Comparison of ENCODE assay signal across 11 cellular contexts in genomic region chr15:44912974-44913448, GRCh38. TPM values are rescaled to one million over a fixed set of nuclear protein-coding genes. Genes with fewer than 3 reads are reported as not detected.
DNase-seq lines count a peak whose midpoint lies in the region; FAIRE-seq and TF ChIP-seq lines count a peak whose summit lies in the region.
"Not testable (repeated sequence)": the region's sequence is repeated elsewhere in the genome, so short reads cannot be mapped to it uniquely, and the experiment has no call there.
"Had no signal": no experiment of that assay in that cellular context is flagged by ENCODE, and none has a peak within 500 bp of the region (broad histone marks: within the 10 kb centered on the region; RNA-seq: fewer than 3 reads in every experiment).

No MANE protein-coding gene starts in this region.

- WGBS in H1 (ENCODE audit: extremely low coverage in 1 of 2, insufficient coverage in 1 of 2, insufficient read length in 1 of 2, insufficient replicate concordance in 2 of 2, low coverage in 1 of 2, low lambda C conversion rate in 2 of 2, missing lambda C conversion rate in 1 of 2), 2 experiments, result 88% methylated on average over 3 of the region's 3 CpGs; no CpG with 5 or more reads in 1 of the 2 experiments
- WGBS in mesenchymal stem cell, result 11% methylated on average over 2 of the region's 3 CpGs
- WGBS in testis, 2 donors, result 26 to 42% methylated on average over 3 of the region's 3 CpGs

- intact Hi-C loops in activated CD4-positive, alpha-beta T cell treated with anti-CD3 and anti-CD28 coated beads, Interleukin-2, amount 10 ng/mL, durations not matched to agents 24 days and 14 days (cut with micrococcal nuclease); testis (cut with DNase I; ENCODE audit: low total_unique reads): not testable (repeated sequence)

- not testable (repeated sequence) for H3K36me3 ChIP-seq in H1 (ENCODE audit: control insufficient read depth in 2 of 4, insufficient read depth in 4 of 4, low read length in 3 of 4); cardiac muscle cell; mesenchymal stem cell (ENCODE audit: control insufficient read depth in 1 of 2, insufficient read depth in 2 of 2, low read depth in 1 of 2, low read length in 2 of 2); neural cell (ENCODE audit: insufficient read depth, low read length); testis (ENCODE audit: low read depth, missing control alignments)

- not testable (repeated sequence) for H3K36me3 Mint-ChIP-seq in activated CD4-positive, alpha-beta T cell treated with anti-CD3 and anti-CD28 coated beads, Interleukin-2, amount 10 ng/mL, durations not matched to agents 24 days and 14 days (ENCODE audit: low read depth)

- not testable (repeated sequence) for H4K20me1 ChIP-seq in H1 (replicated peaks in 1 of 2; ENCODE audit: control insufficient read depth in 1 of 2, insufficient read depth in 2 of 2, low read length in 2 of 2); neural cell (ENCODE audit: insufficient read depth)

- H3K23me2 ChIP-seq in H1 (ENCODE audit: low read depth, low read length), result not testable (repeated sequence)

- H2AK5ac ChIP-seq in H1 (ENCODE audit: low read depth, low read length); mesenchymal stem cell (ENCODE audit: low read length, severe bottlenecking): not testable (repeated sequence)

- not testable (repeated sequence) for H3K27me3 ChIP-seq in H1 (replicated peaks in 1 of 4; ENCODE audit: control insufficient read depth in 3 of 4, extremely low read depth in 1 of 4, insufficient read depth in 3 of 4, low read length in 3 of 4); cardiac muscle cell; mesenchymal stem cell (ENCODE audit: control insufficient read depth in 1 of 2, insufficient read depth in 1 of 2, low read length in 2 of 2); neural cell (ENCODE audit: insufficient read depth, low read depth, low read length); testis

- H3K27ac ChIP-seq in H1 (ENCODE audit: low read depth, low read length); mesenchymal stem cell (ENCODE audit: low read length, poor library complexity, severe bottlenecking); neural cell (ENCODE audit: low read length): not testable (repeated sequence)
- H3K27ac ChIP-seq in cardiac muscle cell (peak overlapping the region; percentile 79), testis (peak overlapping the region; percentile 2 to 68)

- H3K27me3 Mint-ChIP-seq in activated CD4-positive, alpha-beta T cell treated with anti-CD3 and anti-CD28 coated beads, Interleukin-2, amount 10 ng/mL, durations not matched to agents 24 days and 14 days, result not testable (repeated sequence)

- H3K18ac ChIP-seq in H1 (ENCODE audit: extremely low read depth, low read length); mesenchymal stem cell (ENCODE audit: low read depth in 1 of 2, low read length in 2 of 2): not testable (repeated sequence)

- H3K4me1 Mint-ChIP-seq in activated CD4-positive, alpha-beta T cell treated with anti-CD3 and anti-CD28 coated beads, Interleukin-2, amount 10 ng/mL, durations not matched to agents 24 days and 14 days, result not testable (repeated sequence)

- not testable (repeated sequence) for H4K91ac ChIP-seq in H1 (replicated peaks; ENCODE audit: insufficient read length, low read length); mesenchymal stem cell (ENCODE audit: low read length)

- not testable (repeated sequence) for H4K5ac ChIP-seq in H1 (ENCODE audit: insufficient read length, low read depth, low read length)

- H2BK15ac ChIP-seq in H1 (ENCODE audit: low read length); mesenchymal stem cell (ENCODE audit: low read depth, poor library complexity, severe bottlenecking): not testable (repeated sequence)

- TF ChIP-seq POLR2A in GM12892 (IDR thresholded peaks at IDR 0.05; ENCODE audit: low read depth, low read length); H1 (IDR thresholded peaks at IDR 0.05; ENCODE audit: control extremely low read depth in 1 of 2, low read depth in 2 of 2, low read length in 2 of 2); testis (IDR thresholded peaks at IDR 0.05): not testable (repeated sequence)

- not testable (repeated sequence) for TF ChIP-seq RAD21 in H1 (IDR thresholded peaks at IDR 0.05 in 1 of 2, conservative IDR thresholded peaks at IDR 0.05 in 1 of 2; ENCODE audit: low read depth in 2 of 2, low read length in 2 of 2); neural cell (conservative IDR thresholded peaks at IDR 0.05)

- not testable (repeated sequence) for H3K23ac ChIP-seq in H1 (ENCODE audit: insufficient read length); mesenchymal stem cell (ENCODE audit: low read length in 2 of 2)

- not testable (repeated sequence) for H3K9me3 ChIP-seq in H1 (ENCODE audit: insufficient read depth in 2 of 2, low read depth in 1 of 2, low read length in 1 of 2); cardiac muscle cell (ENCODE audit: low read depth); mesenchymal stem cell (ENCODE audit: control insufficient read depth, low read length); neural cell (ENCODE audit: low read length); testis

- not testable (repeated sequence) for H3K4ac ChIP-seq in H1 (replicated peaks; ENCODE audit: insufficient read length, low read depth, low read length); mesenchymal stem cell (ENCODE audit: low read depth in 1 of 2, low read length in 2 of 2)

- not testable (repeated sequence) for H3K27ac Mint-ChIP-seq in activated CD4-positive, alpha-beta T cell treated with anti-CD3 and anti-CD28 coated beads, Interleukin-2, amount 10 ng/mL, durations not matched to agents 24 days and 14 days

- H3K4me3 ChIP-seq in H1 (ENCODE audit: extremely low read depth in 1 of 4, insufficient read depth in 2 of 4, low read depth in 3 of 4, low read length in 4 of 4); cardiac muscle cell; mesenchymal stem cell (ENCODE audit: insufficient read depth in 1 of 2, low read depth in 1 of 2, low read length in 2 of 2); neural cell (ENCODE audit: low read length); testis: not testable (repeated sequence)

- H2BK5ac ChIP-seq in H1 (ENCODE audit: low read depth, low read length); mesenchymal stem cell (ENCODE audit: low read depth, low read length, poor library complexity, severe bottlenecking): not testable (repeated sequence)

- H2BK120ac ChIP-seq in H1 (replicated peaks; ENCODE audit: low read depth, low read length); mesenchymal stem cell (ENCODE audit: low read depth, low read length): not testable (repeated sequence)

- DNase-seq in GM12892 (ENCODE audit: insufficient read length); H1 (ENCODE audit: low read depth in 1 of 2, low spot score in 2 of 2); testis: not testable (repeated sequence)
- DNase-seq in NCI-H146 treated with DMSO at 0.1 percent for 48 hours (lab: John Stamatoyannopoulos, UW; ENCODE audit: unreplicated experiment) (peak; percentile 15), cardiac muscle cell (ENCODE audit: low read depth in 1 of 2, low spot score in 1 of 2) (peak; percentile 2 to 30), mesenchymal stem cell (peak; percentile 3)
- DNase-seq in activated CD4-positive, alpha-beta T cell treated with anti-CD3 and anti-CD28 coated beads, Interleukin-2, amount 10 ng/mL, durations not matched to agents 24 days and 14 days, result peak; percentile 37

- not testable (repeated sequence) for H3K9me2 ChIP-seq in neural cell (ENCODE audit: insufficient read depth, low read length)

- not testable (repeated sequence) for TF ChIP-seq CTCF in H1 (IDR thresholded peaks at IDR 0.05; ENCODE audit: control extremely low read depth in 1 of 3, insufficient read depth in 1 of 3, low read depth in 1 of 3, low read length in 3 of 3); cardiac muscle cell (IDR thresholded peaks at IDR 0.05; ENCODE audit: low read depth, low read length); neural cell (IDR thresholded peaks at IDR 0.05; ENCODE audit: poor library complexity, severe bottlenecking); testis (IDR thresholded peaks at IDR 0.05)

- CTCF ChIA-PET in H1 (lab: Charles Lee; ENCODE audit: partially characterized antibody), result interaction anchor here (1.1 to 1.5 kb wide), 2 partner anchors 12 to 60 kb away, joined by 3 to 6 read pairs; no protein-coding TSS in a partner anchor

- not testable (repeated sequence) for H3K79me2 ChIP-seq in H1 (ENCODE audit: control insufficient read depth in 1 of 2, insufficient read depth in 2 of 2, low read length in 2 of 2); neural cell (replicated peaks; ENCODE audit: insufficient read depth, low read length)

- not testable (repeated sequence) for TF ChIP-seq EP300 in H1 (IDR thresholded peaks at IDR 0.05; ENCODE audit: borderline replicate concordance in 1 of 2, low read depth in 2 of 2, low read length in 2 of 2); neural cell (conservative IDR thresholded peaks at IDR 0.05; ENCODE audit: poor library complexity, severe bottlenecking)

- H2AFZ ChIP-seq in H1 (ENCODE audit: low read length), result peak overlapping the region; percentile 53; the same call in 1 of the 2 replicates
- H2AFZ ChIP-seq in mesenchymal stem cell (ENCODE audit: low read depth, low read length), result not testable (repeated sequence)
- peak overlapping the region; percentile 21 for H2AFZ ChIP-seq in neural cell (ENCODE audit: low read depth, low read length)

- POLR2A ChIA-PET in H1 (lab: Charles Lee; ENCODE audit: partially characterized antibody), result not testable (repeated sequence)

- H3K4me1 ChIP-seq in H1 (replicated peaks in 1 of 4; ENCODE audit: control insufficient read depth in 3 of 4, insufficient read depth in 4 of 4, low read length in 3 of 4); cardiac muscle cell (ENCODE audit: low read depth); mesenchymal stem cell (ENCODE audit: control insufficient read depth, insufficient read depth, low read depth, low read length); testis: not testable (repeated sequence)

- not testable (repeated sequence) for H4K8ac ChIP-seq in H1 (ENCODE audit: extremely low read depth, insufficient read depth, low read length); mesenchymal stem cell (ENCODE audit: low read length)

- H3K79me1 ChIP-seq in H1 (ENCODE audit: low read depth, low read length); mesenchymal stem cell (replicated peaks; ENCODE audit: low read length, poor library complexity, severe bottlenecking): not testable (repeated sequence)

- H3K9me3 Mint-ChIP-seq in activated CD4-positive, alpha-beta T cell treated with anti-CD3 and anti-CD28 coated beads, Interleukin-2, amount 10 ng/mL, durations not matched to agents 24 days and 14 days, result not testable (repeated sequence)

- H3K56ac ChIP-seq in H1 (replicated peaks; ENCODE audit: insufficient read length, low read depth, low read length), result not testable (repeated sequence)

- H3F3A ChIP-seq in neural cell (ENCODE audit: insufficient read depth, low read length, poor library complexity, severe bottlenecking), result not testable (repeated sequence)

- H3K4me3 Mint-ChIP-seq in activated CD4-positive, alpha-beta T cell treated with anti-CD3 and anti-CD28 coated beads, Interleukin-2, amount 10 ng/mL, durations not matched to agents 24 days and 14 days, result not testable (repeated sequence)

- not testable (repeated sequence) for H3K9ac ChIP-seq in H1 (replicated peaks in 1 of 4; ENCODE audit: extremely low read depth in 1 of 4, low read depth in 3 of 4, low read length in 3 of 4); mesenchymal stem cell (ENCODE audit: low read length); neural cell (ENCODE audit: low read length)

- peak; percentile 30 for FAIRE-seq in GM12892 (lab: Jason Lieb, UNC)
- FAIRE-seq in H1 (lab: Jason Lieb, UNC), result not testable (repeated sequence)

- H3K4me2 ChIP-seq in H1 (ENCODE audit: insufficient read depth in 1 of 2, low read depth in 2 of 2, low read length in 2 of 2); mesenchymal stem cell (ENCODE audit: low read length, poor library complexity, severe bottlenecking); neural cell (ENCODE audit: low read length): not testable (repeated sequence)

- H2BK12ac ChIP-seq in H1 (ENCODE audit: low read depth, low read length); mesenchymal stem cell (ENCODE audit: low read length in 2 of 2): not testable (repeated sequence)

- H2BK20ac ChIP-seq in H1 (ENCODE audit: low read length), result not testable (repeated sequence)

- not testable (repeated sequence) for H3K14ac ChIP-seq in H1 (ENCODE audit: insufficient read length); mesenchymal stem cell (ENCODE audit: low read length in 2 of 2)

RNA-seq across cellular contexts. Expression of gene TERB2, which starts 43.5 kb away (rescaled TPM):
- polyA plus RNA-seq in GM12892 (2012; ENCODE audit: missing spikeins), result not detected
- total RNA-seq in activated CD4-positive, alpha-beta T cell treated with anti-CD3 and anti-CD28 coated beads, Interleukin-2, amount 10 ng/mL, durations not matched to agents 24 days and 14 days, result not detected in 2 replicates
- total RNA-seq in H1 (2021; fragmentation: NEBNext Ultra II Directional; extraction: Animal tissue kit (Norgen Biotek cat#: 25700)), result not detected in 2 replicates
- polyA plus RNA-seq in H1 (2011; rRNA removed), result not detected in 2 replicates
- not detected for polyA plus RNA-seq in H1 (2011; cell fraction: cytosol; rRNA removed)
- polyA plus RNA-seq in H1 (2011; cell fraction: nucleus; rRNA removed), result not detected
- polyA plus RNA-seq in H1 (2012, experiment 1 of 2), result not detected in 4 replicates
- polyA plus RNA-seq in H1 (2012, experiment 2 of 2), result not detected
- not detected for polyA plus RNA-seq in H1 (2013, experiment 1 of 2)
- polyA plus RNA-seq in H1 (2013, experiment 2 of 2), result not detected
- not detected in 2 replicates for polyA minus RNA-seq in H1 (2011; rRNA and poly(A)+ RNA removed)
- polyA minus RNA-seq in H1 (2011; cell fraction: cytosol; rRNA and poly(A)+ RNA removed), result not detected
- polyA minus RNA-seq in H1 (2011; cell fraction: nucleus; rRNA and poly(A)+ RNA removed), result not detected
- total RNA-seq in cardiac muscle cell, result not detected in 2 replicates
- not detected in 2 replicates for polyA plus RNA-seq in cardiac muscle cell
- not detected for polyA plus RNA-seq in mesenchymal stem cell (2013, experiment 1 of 2)
- polyA plus RNA-seq in mesenchymal stem cell (2013, experiment 2 of 2), result not detected
- polyA plus RNA-seq in neural cell, result not detected in 2 replicates
- polyA minus RNA-seq in neural cell, result not detected in 2 replicates
- 10 to 100 TPM; 10.3 to 11.8 TPM for total RNA-seq in testis
- polyA plus RNA-seq in testis (ENCODE audit: insufficient read depth, low read depth, low replicate concordance), result 50.1 TPM
- total RNA-seq: CD8-positive, alpha-beta T cell; M059J had no signal
- polyA plus RNA-seq: A549 had no signal

Comparison
In these comparisons a context has a peak if more than half of its experiments do, and no peak if none do; other contexts are left out.
1. RNA of gene TERB2, which starts 43.5 kb away (total RNA-seq): 10.3 to 11.8 TPM in testis; not detected in activated CD4-positive, alpha-beta T cell treated with anti-CD3 and anti-CD28 coated beads, Interleukin-2, amount 10 ng/mL, durations not matched to agents 24 days and 14 days, not detected in H1 and not detected in cardiac muscle cell; every median in the first group is over 10 times any median in the second.